9 cellular contexts compared by ENCODE assay signal in the genomic region with DNA sequence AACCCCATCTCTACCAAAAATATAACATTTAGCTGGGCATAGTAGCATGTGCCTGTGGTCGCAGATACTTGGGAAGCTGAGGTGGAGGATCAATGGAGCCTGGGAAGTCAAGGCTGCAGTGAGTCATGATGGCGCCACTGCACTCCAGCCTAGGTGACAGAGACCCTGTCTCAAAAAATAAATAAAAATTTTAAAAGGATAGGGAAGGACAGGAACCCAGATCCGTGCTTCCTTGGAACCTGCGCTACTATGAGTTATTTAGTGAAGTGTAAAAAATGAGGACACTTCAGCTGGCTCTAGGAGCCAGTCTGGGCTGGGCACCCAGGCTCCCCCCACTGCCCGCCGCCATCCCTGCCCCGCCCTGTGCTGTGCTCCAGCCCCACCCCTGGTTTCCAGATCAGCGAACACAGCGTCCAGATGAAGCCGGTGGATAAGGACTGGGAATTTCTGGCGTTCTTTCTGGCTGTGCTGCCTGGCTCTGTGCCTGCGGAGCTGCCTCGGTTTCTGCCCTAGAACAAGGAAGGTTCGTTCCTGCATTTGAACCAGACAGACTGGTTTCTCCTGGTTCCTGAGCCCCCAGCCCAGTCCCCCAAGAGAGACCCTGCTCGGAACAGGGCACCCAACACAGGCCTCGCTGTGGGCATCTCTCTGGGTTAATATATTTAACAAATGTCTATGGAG. TPM values are rescaled to one million over a fixed set of nuclear protein-coding genes. Genes with fewer than 3 reads are reported as not detected.
A peak's percentile ranks its signal among the peaks of the same experiment; 100 is the strongest.
DNase-seq lines count a peak whose midpoint lies in the region; ATAC-seq and TF ChIP-seq lines count a peak whose summit lies in the region.
"Had no signal": no experiment of that assay in that cellular context is flagged by ENCODE, and none has a peak within 500 bp of the region (broad histone marks: within the 10 kb centered on the region; RNA-seq: fewer than 3 reads in every experiment).

No MANE protein-coding gene starts in this region.

- no peaks in the 10 kb centered on the region for H3K27me3 Mint-ChIP-seq in CD4-positive, alpha-beta T cell

- H2BK12ac ChIP-seq in neuronal stem cell (ENCODE audit: low read length): no peak overlapping the region

- WGBS in neuronal stem cell (ENCODE audit: extremely low coverage in 2 of 2, insufficient read length in 2 of 2, insufficient replicate concordance in 1 of 2), 2 donors: no CpG with 5 or more reads among the region's 16 CpGs

- no peak overlapping the region for H2BK120ac ChIP-seq in neuronal stem cell (ENCODE audit: low read depth, low read length)

- no peak overlapping the region for H2BK5ac ChIP-seq in neuronal stem cell (ENCODE audit: low read length)

- in situ Hi-C loops in Panc1 (cut with HindIII; ENCODE audit: low pct_unique_long_range_greater_than_20kb, low sequenced_read_pairs): no loop called here

- POLR2A ChIA-PET in CD4-positive, alpha-beta T cell (lab: Charles Lee): interaction anchor here (0.6 to 4.2 kb wide), 8 partner anchors 14 to 265 kb away, joined by 3 to 25 read pairs (median 4); partner anchors contain the start of genes ARL2BP and PLLP
- POLR2A ChIA-PET in Panc1 (lab: Charles Lee): no interaction called here
- POLR2A ChIA-PET in HEK293T (lab: Yijun Ruan, JAX): no interaction called here

- H3K4me1 Mint-ChIP-seq in CD4-positive, alpha-beta T cell (ENCODE audit: low read depth): peaks cover 53% of the 10 kb centered on the region

- no peak overlapping the region for H3K14ac ChIP-seq in neuronal stem cell (ENCODE audit: low read length)

- H3K23ac ChIP-seq in neuronal stem cell (ENCODE audit: low read depth, low read length, poor library complexity): no peak overlapping the region

- H3K4me1 ChIP-seq in Panc1 (ENCODE audit: control insufficient read depth, insufficient read depth, low read length): peaks cover 6% of the 10 kb centered on the region
- peaks cover 10 to 19% of the 10 kb centered on the region in 2 donors for H3K4me1 ChIP-seq in neuronal stem cell (ENCODE audit: control insufficient read depth in 2 of 2, insufficient read depth in 1 of 2, low read depth in 1 of 2, low read length in 2 of 2)

- H3K36me3 ChIP-seq in Panc1 (ENCODE audit: control insufficient read depth, insufficient read depth, low read length) (no peaks in the 10 kb centered on the region), neuronal stem cell (replicated peaks in 1 of 2; ENCODE audit: control insufficient read depth in 2 of 2, insufficient read depth in 2 of 2, low read length in 2 of 2) (no peaks in the 10 kb centered on the region)

- no peaks in the 10 kb centered on the region for H3K27me3 ChIP-seq in CD4-positive, alpha-beta T cell (ENCODE audit: control insufficient read depth, insufficient read depth, low read length)
- H3K27me3 ChIP-seq in Panc1 (ENCODE audit: control insufficient read depth, insufficient read depth, low read length) (no peaks in the 10 kb centered on the region), neuronal stem cell (ENCODE audit: control insufficient read depth in 3 of 3, insufficient read depth in 3 of 3, low read depth in 1 of 3, low read length in 3 of 3) (no peaks in the 10 kb centered on the region)

- H4K8ac ChIP-seq in neuronal stem cell (ENCODE audit: low read depth, low read length): no peak overlapping the region

- peak overlapping the region; percentile 43 for H3K4me3 Mint-ChIP-seq in CD4-positive, alpha-beta T cell

- no peak overlapping the region for H3K9ac ChIP-seq in neuronal stem cell (ENCODE audit: low read depth, low read length, poor library complexity)

- peak overlapping the region; percentile 28 for H2AFZ ChIP-seq in neuronal stem cell (ENCODE audit: low read length)

- intact Hi-C loops in CD4-positive, alpha-beta T cell (cut with DNase I, micrococcal nuclease): loop anchor here (1.0 to 10.0 kb wide), 7 partner anchors 11 to 531 kb away; partner anchors contain the start of genes ARL2BP (in 1 of the 2), NUP93 (in 1 of the 2), PLLP (in 1 of the 2) and PSME3IP1 (in 1 of the 2)
- intact Hi-C loops in Panc1 (cut with micrococcal nuclease; ENCODE audit: unreplicated experiment): no loop called here

- no peak for TF ChIP-seq POLR2A in erythroblast (IDR thresholded peaks at IDR 0.05; ENCODE audit: low read length)

- peak overlapping the region; percentile 57 for H3K27ac ChIP-seq in CD4-positive, alpha-beta T cell (ENCODE audit: low read depth, low read length)
- H3K27ac ChIP-seq in Panc1 (ENCODE audit: low read length) (no peak overlapping the region), neuronal stem cell (replicated peaks; ENCODE audit: low read length) (no peak overlapping the region)

- no TSS peak for BruUV-seq in Panc1 (replicated peaks; lab: Mats Ljungman, UMichigan)

- no peak overlapping the region for H3K4me3 ChIP-seq in Panc1 (ENCODE audit: low read depth in 2 of 2, low read length in 2 of 2)
- H3K4me3 ChIP-seq in neuronal stem cell (ENCODE audit: low read length in 2 of 2): no peak overlapping the region

- H3K27ac Mint-ChIP-seq in CD4-positive, alpha-beta T cell: peak overlapping the region; percentile 97

- H3K18ac ChIP-seq in neuronal stem cell (ENCODE audit: low read length): peak overlapping the region; percentile 78

- H3K4ac ChIP-seq in neuronal stem cell (ENCODE audit: low read length): no peak overlapping the region

- H2AK5ac ChIP-seq in neuronal stem cell (ENCODE audit: low read depth, low read length): peak overlapping the region; percentile 0

- no peak overlapping the region for H3K4me2 ChIP-seq in neuronal stem cell (ENCODE audit: insufficient read depth, low read length, poor library complexity, severe bottlenecking)

- no peaks in the 10 kb centered on the region for H3K9me3 ChIP-seq in CD4-positive, alpha-beta T cell (ENCODE audit: control insufficient read depth, low read length)
- H3K9me3 ChIP-seq in Panc1 (ENCODE audit: control insufficient read depth, insufficient read depth, low read depth, low read length) (no peaks in the 10 kb centered on the region), neuronal stem cell (replicated peaks in 1 of 2; ENCODE audit: control insufficient read depth in 2 of 2, insufficient read depth in 1 of 2, low read depth in 1 of 2, low read length in 2 of 2) (no peaks in the 10 kb centered on the region)

- CTCF ChIA-PET in CD4-positive, alpha-beta T cell (lab: Charles Lee): interaction anchor here (1.5 kb wide), 1 partner anchor 21 kb away, joined by 5 read pairs; the partner anchor contains the start of gene ARL2BP
- CTCF ChIA-PET in Panc1 (lab: Charles Lee): no interaction called here
- CTCF ChIA-PET in HEK293T (lab: Yijun Ruan, JAX): interaction anchor here (0.6 kb wide), 1 partner anchor 173 kb away, joined by 3 read pairs; no protein-coding TSS in a partner anchor

- H3K36me3 Mint-ChIP-seq in CD4-positive, alpha-beta T cell (ENCODE audit: low read depth): no peaks in the 10 kb centered on the region

- no peak for ATAC-seq in CD4-positive, alpha-beta T cell (ENCODE audit: poor library complexity)
- ATAC-seq in Panc1 (peak; percentile 78), GM21447 (IDR thresholded peaks at IDR 0.05; ENCODE audit: unreplicated experiment) (no peak), HG03378 (IDR thresholded peaks at IDR 0.05; ENCODE audit: unreplicated experiment) (no peak)

- no peaks in the 10 kb centered on the region for H3K9me3 Mint-ChIP-seq in CD4-positive, alpha-beta T cell

- TF ChIP-seq CTCF in CD4-positive, alpha-beta T cell (IDR thresholded peaks at IDR 0.05): no peak
- TF ChIP-seq CTCF in Panc1 (IDR thresholded peaks at IDR 0.05): no peak

- H2BK15ac ChIP-seq in neuronal stem cell (ENCODE audit: low read length): peak overlapping the region; percentile 61

- H4K91ac ChIP-seq in neuronal stem cell (ENCODE audit: low read depth, low read length, poor library complexity): no peak overlapping the region

- DNase-seq in CD4-positive, alpha-beta T cell: no peak
- DNase-seq in Panc1 (ENCODE audit: low read depth, low spot score) (no peak), erythroblast (lab: John Stamatoyannopoulos, UW) (peak; percentile 72 to 74), neuronal stem cell (ENCODE audit: low spot score) (no peak), NCI-H1694 treated with DMSO at 0.1 percent for 48 hours (lab: John Stamatoyannopoulos, UW) (no peak), HEK293T (ENCODE audit: extremely low spot score) (no peak)
- DNase-seq: mesendoderm had no signal

- no peaks in the 10 kb centered on the region for H3K79me1 ChIP-seq in neuronal stem cell (ENCODE audit: low read depth, low read length)

TF ChIP-seq in HEK293T, 16 proteins besides CTCF, POLR2A, EP300 and RAD21:
- TF ChIP-seq SP1 (IDR thresholded peaks at IDR 0.05): no peak
- TF ChIP-seq FOXA1 (IDR thresholded peaks at IDR 0.05): no peak
TF ChIP-seq in HEK293T: peak in this region for 0.

RNA-seq across cellular contexts. Expression of gene PLLP, which starts 18.5 kb away (rescaled TPM):
- 1 to 10 TPM; 1.8 to 2.5 TPM for total RNA-seq in CD4-positive, alpha-beta T cell
- 0.72 TPM for total RNA-seq in Panc1 (2021; ENCODE audit: unreplicated experiment)
- 5.0 TPM for polyA plus RNA-seq in Panc1 (2012; ENCODE audit: insufficient read length)
- polyA plus RNA-seq in neuronal stem cell (2013, experiment 1 of 2): 3.6 TPM
- 3.4 TPM for polyA plus RNA-seq in neuronal stem cell (2013, experiment 2 of 2)

RNA-seq across cellular contexts. Expression of gene ARL2BP, which starts 20.9 kb away (rescaled TPM):
- 10 to 100 TPM; 32.4 to 35.6 TPM for total RNA-seq in CD4-positive, alpha-beta T cell
- total RNA-seq in Panc1 (2021; ENCODE audit: unreplicated experiment): 47.7 TPM
- polyA plus RNA-seq in Panc1 (2012; ENCODE audit: insufficient read length): 45.3 TPM
- 43.3 TPM for polyA plus RNA-seq in neuronal stem cell (2013, experiment 1 of 2)
- 45.1 TPM for polyA plus RNA-seq in neuronal stem cell (2013, experiment 2 of 2)

Comparison
In these comparisons a context has a peak if more than half of its experiments do, and no peak if none do; other contexts are left out.
1. DNase-seq: peak in erythroblast (2 of 2); none in CD4-positive, alpha-beta T cell (0 of 10), Panc1 (single experiment), neuronal stem cell (single experiment), NCI-H1694 treated with DMSO at 0.1 percent for 48 hours (single experiment) and HEK293T (single experiment).